Comparison of ENCODE assay signal across 8 cellular contexts in genomic region chr2:192195548-192196418, GRCh38. TPM values are rescaled to one million over a fixed set of nuclear protein-coding genes. Genes with fewer than 3 reads are reported as not detected.
DNase-seq lines count a peak whose midpoint lies in the region; ATAC-seq, FAIRE-seq and TF ChIP-seq lines count a peak whose summit lies in the region.

No MANE protein-coding gene starts in this region.

- FAIRE-seq in kidney (lab: Jason Lieb, UNC) = no peak

- TF ChIP-seq CTCF in chondrocyte (IDR thresholded peaks at IDR 0.05) (no peak), kidney (IDR thresholded peaks at IDR 0.05; ENCODE audit: borderline replicate concordance, extremely low read depth, insufficient read depth) (no peak), spleen (IDR thresholded peaks at IDR 0.05 in 8 of 11, conservative IDR thresholded peaks at IDR 0.05 in 3 of 11) (no peak)

- H3K27me3 Mint-ChIP-seq in CD8-positive, alpha-beta memory T cell = peaks cover 40 to 81% of the 10 kb centered on the region in 2 donors
- H3K27me3 Mint-ChIP-seq in chondrocyte (ENCODE audit: low read depth) = peaks cover 17% of the 10 kb centered on the region

- intact Hi-C loops in kidney (cut with DNase I) (no loop called here), spleen (cut with DNase I; ENCODE audit: low total_unique reads) (no loop called here)

- peak; percentile 21 for ATAC-seq in GM21529 (IDR thresholded peaks at IDR 0.05; ENCODE audit: unreplicated experiment)
- no peak for ATAC-seq in HG03457 (IDR thresholded peaks at IDR 0.05; ENCODE audit: unreplicated experiment)

- peaks cover 18% of the 10 kb centered on the region for H3K4me1 ChIP-seq in CD8-positive, alpha-beta memory T cell (ENCODE audit: insufficient read depth, low read length)
- peaks cover 10 to 19% of the 10 kb centered on the region in 2 donors for H3K4me1 ChIP-seq in kidney (ENCODE audit: control insufficient read depth in 1 of 2, insufficient read depth in 1 of 2, low read depth in 1 of 2, low read length in 2 of 2)
- H3K4me1 ChIP-seq in spleen = peaks cover 20 to 33% (median 31%) of the 10 kb centered on the region in 6 donors

- H3K4me3 Mint-ChIP-seq in CD8-positive, alpha-beta memory T cell = peak overlapping the region; percentile 58 to 85 (median 76)
- peak overlapping the region; percentile 83 for H3K4me3 Mint-ChIP-seq in chondrocyte (ENCODE audit: unreplicated experiment)

- H3K4me3 ChIP-seq in CD8-positive, alpha-beta memory T cell (ENCODE audit: low read length) = peak overlapping the region; percentile 51
- H3K4me3 ChIP-seq in kidney (ENCODE audit: low read length in 2 of 2) (peak overlapping the region; percentile 42 to 47), spleen (peak overlapping the region; percentile 24 to 70 (median 40))

- H3K27me3 ChIP-seq in CD8-positive, alpha-beta memory T cell (ENCODE audit: insufficient read depth, low read length, poor library complexity, severe bottlenecking) = peaks cover 34% of the 10 kb centered on the region
- H3K27me3 ChIP-seq in spleen (replicated peaks in 1 of 7) = peaks cover 9 to 97% (median 69%) of the 10 kb centered on the region in 7 donors

- peaks cover 0 to 2% (median 0%) of the 10 kb centered on the region in 5 donors for H3K9me3 Mint-ChIP-seq in CD8-positive, alpha-beta memory T cell
- H3K9me3 Mint-ChIP-seq in chondrocyte (ENCODE audit: low read depth) = no peaks in the 10 kb centered on the region

- no peak for TF ChIP-seq POLR2A in spleen (IDR thresholded peaks at IDR 0.05)

- 1 to 4% (median 1%) methylated on average over 41 to 44 of the region's 44 CpGs for WGBS in spleen, 5 donors

- peak overlapping the region in 1 of 8 donors; percentile 39 for H3K27ac Mint-ChIP-seq in CD8-positive, alpha-beta memory T cell
- no peak overlapping the region for H3K27ac Mint-ChIP-seq in chondrocyte (ENCODE audit: unreplicated experiment)

- H3K4me1 Mint-ChIP-seq in CD8-positive, alpha-beta memory T cell = peaks cover 24 to 34% (median 33%) of the 10 kb centered on the region in 3 donors
- peaks cover 31% of the 10 kb centered on the region for H3K4me1 Mint-ChIP-seq in chondrocyte (ENCODE audit: low read depth)

- POLR2A ChIA-PET in CD8-positive, alpha-beta memory T cell (lab: Charles Lee) = no interaction called here

- H3K36me3 Mint-ChIP-seq in CD8-positive, alpha-beta memory T cell = no peaks in the 10 kb centered on the region
- H3K36me3 Mint-ChIP-seq in chondrocyte (ENCODE audit: low read depth) = no peaks in the 10 kb centered on the region

- H3K27ac ChIP-seq in CD8-positive, alpha-beta memory T cell (ENCODE audit: low read depth, low read length) = no peak overlapping the region
- H3K27ac ChIP-seq in kidney (ENCODE audit: low read depth in 2 of 2, low read length in 2 of 2) (no peak overlapping the region), spleen (no peak overlapping the region)

- CTCF ChIA-PET in CD8-positive, alpha-beta memory T cell (lab: Charles Lee) = interaction anchor here (2.7 kb wide), 1 partner anchor 34 kb away, joined by 11 read pairs; no protein-coding TSS in a partner anchor

- H3K9me3 ChIP-seq in CD8-positive, alpha-beta memory T cell (ENCODE audit: low read length) = no peaks in the 10 kb centered on the region
- H3K9me3 ChIP-seq in kidney (ENCODE audit: control insufficient read depth in 1 of 2, low read length in 2 of 2) = no peaks in the 10 kb centered on the region
- H3K9me3 ChIP-seq in spleen = no peaks in the 10 kb centered on the region

- DNase-seq in CD8-positive, alpha-beta memory T cell = peak in 1 of 5 donors; percentile 38
- DNase-seq in OCI-M1 (lab: John Stamatoyannopoulos, UW) (peak; percentile 14), chondrocyte (ENCODE audit: low spot score) (peak; percentile 72), kidney (peak; percentile 63), spleen (peak; percentile 72), CD1c-positive myeloid dendritic cell (ENCODE audit: extremely low spot score) (no peak)

- no peaks in the 10 kb centered on the region for H3K36me3 ChIP-seq in CD8-positive, alpha-beta memory T cell (ENCODE audit: insufficient read depth, low read length)
- H3K36me3 ChIP-seq in kidney (ENCODE audit: control insufficient read depth in 1 of 2, insufficient read depth in 2 of 2, low read length in 2 of 2) (no peaks in the 10 kb centered on the region), spleen (no peaks in the 10 kb centered on the region)

- H3K9ac ChIP-seq in kidney (ENCODE audit: low read length in 2 of 2) = no peak overlapping the region

RNA-seq across cellular contexts. Expression of gene TMEFF2, which starts 1.1 kb away (rescaled TPM):
- not detected for total RNA-seq in CD8-positive, alpha-beta memory T cell
- not detected for polyA plus RNA-seq in CD8-positive, alpha-beta memory T cell
- total RNA-seq in chondrocyte = 1.4 to 8.6 TPM (median 1.5 TPM) in 3 replicates
- not detected for total RNA-seq in kidney
- not detected for polyA plus RNA-seq in kidney (ENCODE audit: insufficient read depth, low read depth, low replicate concordance)
- total RNA-seq in spleen = not detected
- not detected for polyA plus RNA-seq in spleen
